In the genomic region with DNA sequence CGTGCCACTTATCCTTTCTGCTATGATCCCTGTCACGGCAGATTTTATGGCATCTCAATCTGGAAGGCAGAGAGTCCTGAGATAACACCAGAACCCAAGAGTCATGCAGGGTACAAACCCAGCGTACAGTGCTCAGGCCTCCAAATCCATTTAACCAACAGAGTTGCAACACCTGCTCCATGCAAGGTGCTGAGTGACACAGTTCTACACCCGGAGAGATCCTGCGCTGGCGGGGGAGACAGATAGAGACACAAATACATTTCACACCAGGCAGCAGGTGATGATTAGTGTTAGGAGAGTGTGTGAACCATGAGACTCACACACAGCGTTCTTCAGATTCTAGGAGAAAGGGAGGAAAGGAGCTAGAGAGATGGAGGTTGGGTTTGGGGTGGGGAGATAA, we compare ENCODE assay signal across 19 cellular contexts.
DNase-seq lines count a peak whose midpoint lies in the region; ATAC-seq and TF ChIP-seq lines count a peak whose summit lies in the region.
"Had no signal": no experiment of that assay in that cellular context is flagged by ENCODE, and none has a peak within 500 bp of the region (broad histone marks: within the 10 kb centered on the region; RNA-seq: fewer than 3 reads in every experiment).

No MANE protein-coding gene starts in this region.

- H3K9me3 Mint-ChIP-seq in glutamatergic neuron (ENCODE audit: unreplicated experiment) (peaks cover 22% of the 10 kb centered on the region), osteocyte (ENCODE audit: unreplicated experiment) (no peaks in the 10 kb centered on the region)
- H3K9me3 Mint-ChIP-seq in activated CD8-positive, alpha-beta T cell treated with anti-CD3 and anti-CD28 coated beads for 36 hours = no peaks in the 10 kb centered on the region
- H3K9me3 Mint-ChIP-seq: activated T-cell treated with anti-CD3 and anti-CD28 coated beads, Interleukin-2, amount 50 U/mL, for 24 hours had no signal

- peaks cover 8 to 27% of the 10 kb centered on the region in 2 experiments for H3K36me3 ChIP-seq in SK-N-SH (replicated peaks in 1 of 2; ENCODE audit: control insufficient read depth in 1 of 2, insufficient read depth in 2 of 2, low read length in 1 of 2)
- peaks cover 18% of the 10 kb centered on the region for H3K36me3 ChIP-seq in brain microvascular endothelial cell (replicated peaks)

- ATAC-seq in SK-N-SH treated with all-trans-retinoic acid at 6 μM for 48 hours (no peak), T-helper 17 cell (no peak), GM21737 (IDR thresholded peaks at IDR 0.05; ENCODE audit: unreplicated experiment) (no peak)
- ATAC-seq in activated CD8-positive, alpha-beta T cell treated with anti-CD3 and anti-CD28 coated beads for 36 hours = no peak

- 95% methylated on average over 7 of the region's 7 CpGs for WGBS in SK-N-SH (ENCODE audit: low lambda C conversion rate)

- peaks cover 33% of the 10 kb centered on the region for H4K20me1 ChIP-seq in SK-N-SH (ENCODE audit: insufficient read depth)

- TF ChIP-seq EP300 in SK-N-SH (IDR thresholded peaks at IDR 0.05; ENCODE audit: borderline replicate concordance in 1 of 2, low read depth in 1 of 2, low read length in 1 of 2) = no peak

- H3K9me2 ChIP-seq in SK-N-SH = no peaks in the 10 kb centered on the region

- TF ChIP-seq RAD21 in SK-N-SH (IDR thresholded peaks at IDR 0.05; ENCODE audit: low read length) = no peak

- H3K27ac ChIP-seq in SK-N-SH (ENCODE audit: low read depth in 2 of 2, low read length in 1 of 2) (peak overlapping the region in 1 of 2 experiments; percentile 35; a peak in 1 of 4 replicates), brain microvascular endothelial cell (no peak overlapping the region)
- H3K27ac ChIP-seq: 22Rv1 had no signal

- peaks cover 42% of the 10 kb centered on the region for H3F3A ChIP-seq in SK-N-SH (replicated peaks; ENCODE audit: insufficient read depth)

- TF ChIP-seq CTCF in SK-N-SH (IDR thresholded peaks at IDR 0.05) = no peak
- no peak for TF ChIP-seq CTCF in glutamatergic neuron (IDR thresholded peaks at IDR 0.05; ENCODE audit: partially characterized antibody, unreplicated experiment)
- TF ChIP-seq CTCF in osteocyte (IDR thresholded peaks at IDR 0.05) = no peak
- no peak for TF ChIP-seq CTCF in brain microvascular endothelial cell (IDR thresholded peaks at IDR 0.05; ENCODE audit: low read depth, low read length, missing control alignments)
- TF ChIP-seq CTCF in activated CD8-positive, alpha-beta T cell treated with anti-CD3 and anti-CD28 coated beads for 36 hours (IDR thresholded peaks at IDR 0.05) = no peak

- H3K9me3 ChIP-seq in SK-N-SH (no peaks in the 10 kb centered on the region), T-helper 17 cell (ENCODE audit: control insufficient read depth, low read length, poor library complexity, severe bottlenecking) (no peaks in the 10 kb centered on the region)

- H3K27me3 ChIP-seq in SK-N-SH (ENCODE audit: insufficient read depth) (no peaks in the 10 kb centered on the region), brain microvascular endothelial cell (replicated peaks) (no peaks in the 10 kb centered on the region)

- H2AFZ ChIP-seq in SK-N-SH (ENCODE audit: low read depth) = no peak overlapping the region

- H3K36me3 Mint-ChIP-seq in T-helper 17 cell (ENCODE audit: low read depth) (peaks cover 2% of the 10 kb centered on the region), glutamatergic neuron (ENCODE audit: unreplicated experiment) (no peaks in the 10 kb centered on the region), osteocyte (ENCODE audit: unreplicated experiment) (peaks cover 7% of the 10 kb centered on the region)
- H3K36me3 Mint-ChIP-seq in activated CD8-positive, alpha-beta T cell treated with anti-CD3 and anti-CD28 coated beads for 36 hours (ENCODE audit: low read depth) = no peaks in the 10 kb centered on the region

- peaks cover 74% of the 10 kb centered on the region for H3K79me2 ChIP-seq in SK-N-SH (ENCODE audit: insufficient read depth)

- 0 out of 2 replicates have a peak overlapping the region, but pooled peaks have one; percentile 92 for H3K4me2 ChIP-seq in SK-N-SH

- in situ Hi-C loops in brain microvascular endothelial cell (cut with HindIII; ENCODE audit: low pct_ligation_motif_present, low sequenced_read_pairs) = no loop called here

- peaks cover 41% of the 10 kb centered on the region for H3K27me3 Mint-ChIP-seq in T-helper 17 cell
- peaks cover 15% of the 10 kb centered on the region for H3K27me3 Mint-ChIP-seq in glutamatergic neuron (ENCODE audit: unreplicated experiment)
- H3K27me3 Mint-ChIP-seq in osteocyte (ENCODE audit: unreplicated experiment) = no peaks in the 10 kb centered on the region
- peaks cover 31% of the 10 kb centered on the region for H3K27me3 Mint-ChIP-seq in activated CD8-positive, alpha-beta T cell treated with anti-CD3 and anti-CD28 coated beads for 36 hours

- CTCF ChIA-PET in SK-N-SH (lab: Yijun Ruan, JAX) = interaction anchor here (0.7 to 6.6 kb wide), 4 partner anchors 32 to 88 kb away, joined by 3 to 75 read pairs (median 4); no protein-coding TSS in a partner anchor
- CTCF ChIA-PET in activated CD8-positive, alpha-beta T cell treated with anti-CD3 and anti-CD28 coated beads for 36 hours (lab: Charles Lee) = no interaction called here

- H3K4me1 ChIP-seq in SK-N-SH (ENCODE audit: control insufficient read depth in 1 of 2, insufficient read depth in 2 of 2, low read depth in 1 of 2, low read length in 1 of 2) = peaks cover 24 to 36% of the 10 kb centered on the region in 2 experiments; a peak in 3 of 4 replicates

- H3K4me1 Mint-ChIP-seq in T-helper 17 cell = peaks cover 4% of the 10 kb centered on the region
- H3K4me1 Mint-ChIP-seq in glutamatergic neuron (ENCODE audit: low read depth, unreplicated experiment) = peaks cover 24% of the 10 kb centered on the region
- H3K4me1 Mint-ChIP-seq in osteocyte (ENCODE audit: unreplicated experiment) = peaks cover 35% of the 10 kb centered on the region
- H3K4me1 Mint-ChIP-seq in activated CD8-positive, alpha-beta T cell treated with anti-CD3 and anti-CD28 coated beads for 36 hours (ENCODE audit: low read depth) = no peaks in the 10 kb centered on the region

- DNase-seq in SK-N-SH (no peak), T-helper 17 cell (no peak), glutamatergic neuron (no peak), osteocyte (ENCODE audit: extremely low spot score, unreplicated experiment) (no peak), brain microvascular endothelial cell (no peak)
- DNase-seq in activated CD8-positive, alpha-beta T cell treated with anti-CD3 and anti-CD28 coated beads for 36 hours = no peak
- DNase-seq: activated CD4-positive, alpha-beta T cell treated with anti-CD3 and anti-CD28 coated beads for 4 hours; activated gamma-delta T cell; activated T-cell treated with anti-CD3 and anti-CD28 coated beads, Interleukin-2, amount 50 U/mL, for 24 hours; AML-193; Karpas-422; NCI-H1436; NCI-H345; NCI-H748 treated with DMSO at 0.1 percent for 48 hours; stimulated activated naive CD4-positive, alpha-beta T cell had no signal

- peak overlapping the region; percentile 59 for H3K4me3 Mint-ChIP-seq in T-helper 17 cell
- H3K4me3 Mint-ChIP-seq in glutamatergic neuron (ENCODE audit: unreplicated experiment) = peak overlapping the region; percentile 96
- H3K4me3 Mint-ChIP-seq in osteocyte (ENCODE audit: unreplicated experiment) = peak overlapping the region; percentile 8
- no peak overlapping the region for H3K4me3 Mint-ChIP-seq in activated CD8-positive, alpha-beta T cell treated with anti-CD3 and anti-CD28 coated beads for 36 hours
- H3K4me3 Mint-ChIP-seq: activated T-cell treated with anti-CD3 and anti-CD28 coated beads, Interleukin-2, amount 50 U/mL, for 24 hours had no signal

- POLR2A ChIA-PET in SK-N-SH (lab: Yijun Ruan, JAX) = no interaction called here
- POLR2A ChIA-PET in activated CD8-positive, alpha-beta T cell treated with anti-CD3 and anti-CD28 coated beads for 36 hours (lab: Charles Lee) = no interaction called here

- H3K4me3 ChIP-seq in SK-N-SH (ENCODE audit: low read depth in 2 of 2, low read length in 1 of 2) = no peak overlapping the region
- no peak overlapping the region for H3K4me3 ChIP-seq in brain microvascular endothelial cell (ENCODE audit: low read depth, low read length)

- intact Hi-C loops in activated CD8-positive, alpha-beta T cell treated with anti-CD3 and anti-CD28 coated beads for 36 hours (cut with micrococcal nuclease) = no loop called here

- H3K27ac Mint-ChIP-seq in T-helper 17 cell (no peak overlapping the region), glutamatergic neuron (ENCODE audit: unreplicated experiment) (peak overlapping the region; percentile 67), osteocyte (ENCODE audit: unreplicated experiment) (no peak overlapping the region)
- H3K27ac Mint-ChIP-seq in activated CD8-positive, alpha-beta T cell treated with anti-CD3 and anti-CD28 coated beads for 36 hours = no peak overlapping the region
- H3K27ac Mint-ChIP-seq: activated T-cell treated with anti-CD3 and anti-CD28 coated beads, Interleukin-2, amount 50 U/mL, for 24 hours; progenitor cell of endocrine pancreas had no signal

- H3K9ac ChIP-seq in SK-N-SH = no peak overlapping the region; the same call in 1 of the 2 replicates

TF ChIP-seq in SK-N-SH, 30 proteins besides CTCF, POLR2A, EP300 and RAD21 (continues in another document):
- no peak for TF ChIP-seq FOSL2 (IDR thresholded peaks at IDR 0.05; ENCODE audit: borderline replicate concordance, low read depth)
- TF ChIP-seq GATA2 (CRISPR knock-in tag; IDR thresholded peaks at IDR 0.05) = no peak
- no peak for TF ChIP-seq SMC3 (IDR thresholded peaks at IDR 0.05; ENCODE audit: low read depth, low read length)
- no peak for TF ChIP-seq MEF2A (IDR thresholded peaks at IDR 0.05; ENCODE audit: borderline replicate concordance, low read depth)

TF ChIP-seq in SK-N-SH treated with all-trans-retinoic acid at 6 μM for 48 hours, 23 proteins besides CTCF, POLR2A, EP300 and RAD21 (continues in another document):
- TF ChIP-seq ZNF70 (CRISPR knock-in tag; IDR thresholded peaks at IDR 0.05) (no peak), GLIS3 (CRISPR knock-in tag; IDR thresholded peaks at IDR 0.05) (no peak), CSDC2 (CRISPR knock-in tag; IDR thresholded peaks at IDR 0.05) (no peak), TCF4 (CRISPR knock-in tag; IDR thresholded peaks at IDR 0.05; ENCODE audit: borderline replicate concordance) (no peak)
- TF ChIP-seq, protein P1, sequence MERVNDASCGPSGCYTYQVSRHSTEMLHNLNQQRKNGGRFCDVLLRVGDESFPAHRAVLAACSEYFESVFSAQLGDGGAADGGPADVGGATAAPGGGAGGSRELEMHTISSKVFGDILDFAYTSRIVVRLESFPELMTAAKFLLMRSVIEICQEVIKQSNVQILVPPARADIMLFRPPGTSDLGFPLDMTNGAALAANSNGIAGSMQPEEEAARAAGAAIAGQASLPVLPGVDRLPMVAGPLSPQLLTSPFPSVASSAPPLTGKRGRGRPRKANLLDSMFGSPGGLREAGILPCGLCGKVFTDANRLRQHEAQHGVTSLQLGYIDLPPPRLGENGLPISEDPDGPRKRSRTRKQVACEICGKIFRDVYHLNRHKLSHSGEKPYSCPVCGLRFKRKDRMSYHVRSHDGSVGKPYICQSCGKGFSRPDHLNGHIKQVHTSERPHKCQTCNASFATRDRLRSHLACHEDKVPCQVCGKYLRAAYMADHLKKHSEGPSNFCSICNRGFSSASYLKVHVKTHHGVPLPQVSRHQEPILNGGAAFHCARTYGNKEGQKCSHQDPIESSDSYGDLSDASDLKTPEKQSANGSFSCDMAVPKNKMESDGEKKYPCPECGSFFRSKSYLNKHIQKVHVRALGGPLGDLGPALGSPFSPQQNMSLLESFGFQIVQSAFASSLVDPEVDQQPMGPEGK (CRISPR knock-in tag; IDR thresholded peaks at IDR 0.05; ENCODE audit: borderline replicate concordance) = no peak
